ENCODE assay signal across 13 cellular contexts in genomic region chr7:12888727-12889126, GRCh38.
DNase-seq lines count a peak whose midpoint lies in the region; FAIRE-seq and TF ChIP-seq lines count a peak whose summit lies in the region.
"Had no signal": no experiment of that assay in that cellular context is flagged by ENCODE, and none has a peak within 500 bp of the region (broad histone marks: within the 10 kb centered on the region; RNA-seq: fewer than 3 reads in every experiment).

No MANE protein-coding gene starts in this region.

- H3K9me3 ChIP-seq in kidney (ENCODE audit: control insufficient read depth in 1 of 2, low read length in 2 of 2) (no peaks in the 10 kb centered on the region), vagina (no peaks in the 10 kb centered on the region)
- H3K9me3 ChIP-seq: esophagus squamous epithelium had no signal

- no peaks in the 10 kb centered on the region for H3K4me1 ChIP-seq in kidney (ENCODE audit: control insufficient read depth in 1 of 2, insufficient read depth in 1 of 2, low read depth in 1 of 2, low read length in 2 of 2)
- H3K4me1 ChIP-seq in vagina: no peaks in the 10 kb centered on the region
- H3K4me1 ChIP-seq: esophagus squamous epithelium had no signal

- H3K27ac ChIP-seq in kidney (ENCODE audit: low read depth in 2 of 2, low read length in 2 of 2) (no peak overlapping the region), vagina (no peak overlapping the region)
- H3K27ac ChIP-seq: dorsolateral prefrontal cortex, esophagus squamous epithelium had no signal

- TF ChIP-seq CTCF in fibroblast of pulmonary artery (IDR thresholded peaks at IDR 0.05; ENCODE audit: low read length, missing control alignments) (no peak), kidney (IDR thresholded peaks at IDR 0.05; ENCODE audit: borderline replicate concordance, extremely low read depth, insufficient read depth) (no peak), vagina (IDR thresholded peaks at IDR 0.05) (no peak)

- no peaks in the 10 kb centered on the region for H3K36me3 ChIP-seq in kidney (ENCODE audit: control insufficient read depth in 1 of 2, insufficient read depth in 2 of 2, low read length in 2 of 2)
- H3K36me3 ChIP-seq in vagina: no peaks in the 10 kb centered on the region
- H3K36me3 ChIP-seq: esophagus squamous epithelium had no signal

- TF ChIP-seq POLR2A in vagina (IDR thresholded peaks at IDR 0.05): no peak

- DNase-seq in GM04503 (ENCODE audit: low read depth): peak; percentile 50
- DNase-seq in amniotic epithelial cell (ENCODE audit: low read depth): peak; percentile 31
- peak; percentile 40 for DNase-seq in fibroblast of pulmonary artery (ENCODE audit: low read depth)
- DNase-seq in skeletal muscle cell (ENCODE audit: low read depth): peak; percentile 36
- DNase-seq in G401 (ENCODE audit: low spot score): no peak
- DNase-seq in kidney: no peak
- no peak for DNase-seq in vagina (ENCODE audit: extremely low spot score in 2 of 2)
- DNase-seq in DMS153 (lab: John Stamatoyannopoulos, UW): no peak
- DNase-seq: anterior cingulate cortex, DMS79 treated with DMSO at 0.1 percent for 48 hours, dorsolateral prefrontal cortex, esophagus squamous epithelium, right cardiac atrium had no signal

- H3K27me3 ChIP-seq in vagina: no peaks in the 10 kb centered on the region
- H3K27me3 ChIP-seq: dorsolateral prefrontal cortex, esophagus squamous epithelium had no signal

- no peak overlapping the region for H3K4me3 ChIP-seq in fibroblast of pulmonary artery (replicated peaks; ENCODE audit: low read depth, low read length)
- no peak overlapping the region for H3K4me3 ChIP-seq in skeletal muscle cell (ENCODE audit: low read depth, low read length)
- no peak overlapping the region for H3K4me3 ChIP-seq in kidney (ENCODE audit: low read length in 2 of 2)
- H3K4me3 ChIP-seq in vagina: no peak overlapping the region
- H3K4me3 ChIP-seq: dorsolateral prefrontal cortex, esophagus squamous epithelium had no signal

- in situ Hi-C loops in G401 (cut with HindIII; ENCODE audit: low sequenced_read_pairs): no loop called here

- FAIRE-seq in kidney (lab: Jason Lieb, UNC): no peak

- intact Hi-C loops in kidney (cut with DNase I): no loop called here
- intact Hi-C loops in vagina (cut with DNase I): no loop called here

- no peak overlapping the region for H3K9ac ChIP-seq in kidney (ENCODE audit: low read length in 2 of 2)

Comparison
In these comparisons a context has a peak if more than half of its experiments do, and no peak if none do; other contexts are left out.
1. DNase-seq: peak in GM04503 (single experiment), amniotic epithelial cell (single experiment), fibroblast of pulmonary artery (single experiment) and skeletal muscle cell (single experiment); none in G401 (single experiment), kidney (single experiment), vagina (0 of 2) and DMS153 (single experiment).